In the genomic region with DNA sequence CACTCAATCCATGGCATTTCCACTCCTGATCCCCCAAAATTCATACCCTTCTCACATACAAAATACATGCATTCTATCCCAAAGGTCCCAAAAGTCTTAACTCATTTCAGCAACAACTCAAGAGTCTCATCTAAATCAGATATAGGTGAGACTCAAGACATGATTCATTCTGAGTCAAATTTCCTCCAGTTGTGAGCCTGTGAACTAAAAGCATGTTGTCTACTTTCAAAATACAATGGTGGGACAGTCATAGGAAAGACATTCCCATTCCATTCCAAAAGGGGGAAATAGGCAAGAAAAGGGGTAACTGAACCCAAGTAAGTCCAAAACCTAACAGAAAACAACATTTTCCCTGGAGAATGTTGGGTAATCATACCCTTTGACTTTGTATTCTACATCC, we compare ENCODE assay signal across 24 cellular contexts.
DNase-seq lines count a peak whose midpoint lies in the region; FAIRE-seq and TF ChIP-seq lines count a peak whose summit lies in the region.
"Had no signal": no experiment of that assay in that cellular context is flagged by ENCODE, and none has a peak within 500 bp of the region (broad histone marks: within the 10 kb centered on the region; RNA-seq: fewer than 3 reads in every experiment).

No MANE protein-coding gene starts in this region.

- H3K9me3 ChIP-seq in osteoblast (ENCODE audit: low read depth, low read length) (no peaks in the 10 kb centered on the region), esophagus muscularis mucosa (no peaks in the 10 kb centered on the region), esophagus squamous epithelium (no peaks in the 10 kb centered on the region)
- H3K9me3 ChIP-seq: left ventricle myocardium inferior, upper lobe of left lung had no signal

- no peak overlapping the region for H2AFZ ChIP-seq in osteoblast (ENCODE audit: low read length)

- no peaks in the 10 kb centered on the region for H4K20me1 ChIP-seq in osteoblast (ENCODE audit: insufficient read depth, low read length)

- H3K27me3 ChIP-seq in osteoblast (ENCODE audit: insufficient read depth, low read length) (no peaks in the 10 kb centered on the region), esophagus muscularis mucosa (peaks cover 0 to 4% (median 0%) of the 10 kb centered on the region in 4 donors), esophagus squamous epithelium (peaks cover 0 to 7% (median 0%) of the 10 kb centered on the region in 4 donors)
- H3K27me3 ChIP-seq: upper lobe of left lung had no signal

- no peak overlapping the region for H3K4me2 ChIP-seq in osteoblast (ENCODE audit: insufficient read depth, low read length)

- TF ChIP-seq POLR2A in H54 (IDR thresholded peaks at IDR 0.05; ENCODE audit: low read depth, low read length) (no peak), esophagus muscularis mucosa (IDR thresholded peaks at IDR 0.05; ENCODE audit: low read depth) (no peak), esophagus squamous epithelium (IDR thresholded peaks at IDR 0.05) (no peak)

- H3K36me3 ChIP-seq in osteoblast (ENCODE audit: insufficient read depth, low read length): no peaks in the 10 kb centered on the region
- no peaks in the 10 kb centered on the region for H3K36me3 ChIP-seq in esophagus muscularis mucosa
- H3K36me3 ChIP-seq in esophagus squamous epithelium: no peaks in the 10 kb centered on the region
- H3K36me3 ChIP-seq: left ventricle myocardium inferior, stomach, upper lobe of left lung had no signal

- no peak for TF ChIP-seq EP300 in esophagus muscularis mucosa (IDR thresholded peaks at IDR 0.05)

- H3K4me3 ChIP-seq in osteoblast (ENCODE audit: insufficient read depth, low read length) (no peak overlapping the region), esophagus muscularis mucosa (no peak overlapping the region), esophagus squamous epithelium (no peak overlapping the region)
- H3K4me3 ChIP-seq: left ventricle myocardium inferior, stomach, upper lobe of left lung had no signal

- FAIRE-seq in H54 (lab: Jason Lieb, UNC): peak; percentile 73
- FAIRE-seq: small intestine had no signal

- intact Hi-C loops in esophagus muscularis mucosa (cut with DNase I): no loop called here
- intact Hi-C loops in esophagus squamous epithelium (cut with DNase I): no loop called here

- TF ChIP-seq CTCF in osteoblast (IDR thresholded peaks at IDR 0.05; ENCODE audit: extremely low read depth, low read depth, low read length) (no peak), esophagus muscularis mucosa (IDR thresholded peaks at IDR 0.05) (no peak), esophagus squamous epithelium (IDR thresholded peaks at IDR 0.05) (no peak)

- H3K27ac ChIP-seq in osteoblast (ENCODE audit: low read depth, low read length) (peak overlapping the region; percentile 3), esophagus muscularis mucosa (replicated peaks in 1 of 4) (no peak overlapping the region), esophagus squamous epithelium (no peak overlapping the region)
- H3K27ac ChIP-seq: left ventricle myocardium inferior, stomach, upper lobe of left lung, VCaP had no signal

- DNase-seq in H54 (ENCODE audit: insufficient read length, low spot score): no peak
- peak; percentile 50 for DNase-seq in RKO (ENCODE audit: low spot score)
- peak; percentile 96 for DNase-seq in dermis blood vessel endothelial cell
- peak; percentile 68 for DNase-seq in osteoblast (ENCODE audit: insufficient read length, low spot score, missing footprints)
- DNase-seq in esophagus muscularis mucosa (ENCODE audit: extremely low spot score): no peak
- no peak for DNase-seq in esophagus squamous epithelium (lab: John Stamatoyannopoulos, UW)
- no peak for DNase-seq in stimulated activated CD4-positive, alpha-beta T cell treated with anti-CD3 and anti-CD28 coated beads, Interleukin-4, amount 100 ng/mL, for 24 hours
- DNase-seq in MV-4-11 (lab: John Stamatoyannopoulos, UW): no peak
- DNase-seq: activated CD4-positive, alpha-beta T cell treated with anti-CD3 and anti-CD28 coated beads, Interleukin-2, amount 50 U/mL, for 1 hour; activated CD8-positive, alpha-beta memory T cell treated with anti-CD3 and anti-CD28 coated beads, Interleukin-2, amount 50 U/mL, for 4 hours; activated effector memory CD4-positive, alpha-beta T cell treated with anti-CD3 and anti-CD28 coated beads, Interleukin-2, amount 50 U/mL, for 16 hours; CD8-positive, alpha-beta T cell; left ventricle myocardium inferior; NCI-H1417; NCI-H2171; NCI-H526; nephron progenitor cell; Right ventricle myocardium superior; small intestine; stimulated activated CD4-positive, alpha-beta T cell treated with anti-CD3 and anti-CD28 coated beads, Interleukin-4, amount 100 ng/mL, for 1 hour; stomach; T-helper 17 cell; upper lobe of left lung had no signal

- no peaks in the 10 kb centered on the region for H3K79me2 ChIP-seq in osteoblast (ENCODE audit: insufficient read depth, low read length)

- H3K4me1 ChIP-seq in osteoblast (ENCODE audit: insufficient read depth, low read length) (peaks cover 3% of the 10 kb centered on the region), esophagus muscularis mucosa (no peaks in the 10 kb centered on the region), esophagus squamous epithelium (no peaks in the 10 kb centered on the region)
- H3K4me1 ChIP-seq: left ventricle myocardium inferior, stomach, upper lobe of left lung had no signal

Comparison
In these comparisons a context has a peak if more than half of its experiments do, and no peak if none do; other contexts are left out.
1. DNase-seq: peak in RKO (single experiment), dermis blood vessel endothelial cell (single experiment) and osteoblast (single experiment); none in H54 (single experiment), esophagus muscularis mucosa (single experiment), esophagus squamous epithelium (single experiment), stimulated activated CD4-positive, alpha-beta T cell treated with anti-CD3 and anti-CD28 coated beads, Interleukin-4, amount 100 ng/mL, for 24 hours (single experiment) and MV-4-11 (single experiment).